In genomic region chr11:57547854-57548377, GRCh38 we compare ENCODE assay signal across 10 cellular contexts. TPM values are rescaled to one million over a fixed set of nuclear protein-coding genes. Genes with fewer than 3 reads are reported as not detected.
DNase-seq lines count a peak whose midpoint lies in the region; ATAC-seq, FAIRE-seq and TF ChIP-seq lines count a peak whose summit lies in the region.
"Had no signal": no experiment of that assay in that cellular context is flagged by ENCODE, and none has a peak within 500 bp of the region (broad histone marks: within the 10 kb centered on the region; RNA-seq: fewer than 3 reads in every experiment).

No MANE protein-coding gene starts in this region.

- intact Hi-C loops in right lobe of liver (cut with DNase I): no loop called here
- intact Hi-C loops in HepG2 (cut with micrococcal nuclease; ENCODE audit: unreplicated experiment): no loop called here
- intact Hi-C loops in activated CD8-positive, alpha-beta T cell treated with anti-CD3 and anti-CD28 coated beads for 36 hours (cut with micrococcal nuclease): no loop called here

- no peak overlapping the region for H3K9ac ChIP-seq in HepG2 (ENCODE audit: insufficient read depth, low read depth, low read length)

- in situ Hi-C loops in HepG2 (cut with HindIII; ENCODE audit: extremely low pct_ligation_motif_present, low pct_unique_long_range_greater_than_20kb): no loop called here

- H3K27ac ChIP-seq in right lobe of liver (no peak overlapping the region), HepG2 (ENCODE audit: extremely low read length, insufficient read depth, low read length) (no peak overlapping the region), foreskin keratinocyte (no peak overlapping the region)

- TF ChIP-seq EP300 in HepG2 (IDR thresholded peaks at IDR 0.05; ENCODE audit: low read depth in 2 of 2, low read length in 2 of 2): no peak
- no peak for TF ChIP-seq EP300 in HepG2 (CRISPR knock-in tag; IDR thresholded peaks at IDR 0.05; ENCODE audit: borderline replicate concordance)

- TF ChIP-seq RAD21 in HepG2 (CRISPR knock-in tag; IDR thresholded peaks at IDR 0.05): no peak

- no peaks in the 10 kb centered on the region for H3K27me3 Mint-ChIP-seq in activated CD8-positive, alpha-beta T cell treated with anti-CD3 and anti-CD28 coated beads for 36 hours

- no peak for FAIRE-seq in HepG2 (lab: Jason Lieb, UNC)

- peaks cover 25% of the 10 kb centered on the region for H3K36me3 Mint-ChIP-seq in activated CD8-positive, alpha-beta T cell treated with anti-CD3 and anti-CD28 coated beads for 36 hours (ENCODE audit: low read depth)

- POLR2A ChIA-PET in HepG2 (lab: Yijun Ruan, JAX): no interaction called here
- POLR2A ChIA-PET in activated CD8-positive, alpha-beta T cell treated with anti-CD3 and anti-CD28 coated beads for 36 hours (lab: Charles Lee): interaction anchor here (1.1 to 1.6 kb wide), 4 partner anchors 12 to 93 kb away, joined by 3 to 7 read pairs (median 5); partner anchors contain the start of gene UBE2L6

- 29% methylated on average over 4 of the region's 6 CpGs for WGBS in right lobe of liver (ENCODE audit: insufficient coverage, low coverage, low lambda C conversion rate, missing lambda C conversion rate)
- WGBS in HepG2 (ENCODE audit: low lambda C conversion rate): 57% methylated on average over 6 of the region's 6 CpGs

- no peaks in the 10 kb centered on the region for H3K79me2 ChIP-seq in HepG2 (ENCODE audit: insufficient read depth, low read length)

- no peaks in the 10 kb centered on the region for H4K20me1 ChIP-seq in HepG2 (ENCODE audit: insufficient read depth, low read length)

- CTCF ChIA-PET in HepG2 (lab: Yijun Ruan, JAX; ENCODE audit: low intra/inter-chr PET ratio, low total read pairs): interaction anchor here (1.1 to 1.4 kb wide), 2 partner anchors 94 to 98 kb away, joined by 3 to 7 read pairs; no protein-coding TSS in a partner anchor
- CTCF ChIA-PET in activated CD8-positive, alpha-beta T cell treated with anti-CD3 and anti-CD28 coated beads for 36 hours (lab: Charles Lee): interaction anchor here (0.6 to 1.5 kb wide), 11 partner anchors 12 to 253 kb away, joined by 3 to 6 read pairs (median 3); no protein-coding TSS in a partner anchor

- H3K4me3 ChIP-seq in right lobe of liver: no peak overlapping the region
- H3K4me3 ChIP-seq in HepG2 (replicated peaks in 1 of 3; ENCODE audit: insufficient read depth in 1 of 3, low read depth in 2 of 3, low read length in 3 of 3): no peak overlapping the region
- H3K4me3 ChIP-seq: cardiac muscle cell had no signal

- H3K4me1 ChIP-seq in right lobe of liver (no peaks in the 10 kb centered on the region), HepG2 (ENCODE audit: insufficient read depth, low read length) (peaks cover 40% of the 10 kb centered on the region), foreskin keratinocyte (no peaks in the 10 kb centered on the region)

- no peak overlapping the region for H3K4me3 Mint-ChIP-seq in activated CD8-positive, alpha-beta T cell treated with anti-CD3 and anti-CD28 coated beads for 36 hours

- no peaks in the 10 kb centered on the region for H3K27me3 ChIP-seq in right lobe of liver
- peaks cover 0 to 4% of the 10 kb centered on the region in 2 experiments; a peak in 2 of 5 replicates for H3K27me3 ChIP-seq in HepG2 (ENCODE audit: control insufficient read depth in 1 of 2, insufficient read depth in 2 of 2, low read length in 2 of 2)
- no peaks in the 10 kb centered on the region for H3K27me3 ChIP-seq in foreskin keratinocyte
- H3K27me3 ChIP-seq: cardiac muscle cell had no signal

- ATAC-seq in right lobe of liver (peak; percentile 16 to 59 (median 40)), HepG2 (no peak), HG03064 (IDR thresholded peaks at IDR 0.05; ENCODE audit: low read depth, unreplicated experiment) (peak; percentile 71), foreskin keratinocyte (no peak)
- peak; percentile 87 for ATAC-seq in activated CD8-positive, alpha-beta T cell treated with anti-CD3 and anti-CD28 coated beads for 36 hours

- H3K4me2 ChIP-seq in HepG2 (ENCODE audit: low read depth, low read length): no peak overlapping the region

- H2AFZ ChIP-seq in HepG2 (ENCODE audit: low read length): no peak overlapping the region

- H3K27ac Mint-ChIP-seq in activated CD8-positive, alpha-beta T cell treated with anti-CD3 and anti-CD28 coated beads for 36 hours: peak overlapping the region; percentile 80

- peaks cover 16% of the 10 kb centered on the region for H3K4me1 Mint-ChIP-seq in activated CD8-positive, alpha-beta T cell treated with anti-CD3 and anti-CD28 coated beads for 36 hours (ENCODE audit: low read depth)

- TF ChIP-seq CTCF in right lobe of liver (IDR thresholded peaks at IDR 0.05) (no peak), HepG2 (CRISPR knock-in tag; IDR thresholded peaks at IDR 0.05) (no peak), foreskin keratinocyte (conservative IDR thresholded peaks at IDR 0.05) (no peak)
- TF ChIP-seq CTCF in activated CD8-positive, alpha-beta T cell treated with anti-CD3 and anti-CD28 coated beads for 36 hours (IDR thresholded peaks at IDR 0.05): no peak

- H3K36me3 ChIP-seq in right lobe of liver (peaks cover under 1 to 39% (median 16%) of the 10 kb centered on the region in 4 donors), HepG2 (replicated peaks in 1 of 2; ENCODE audit: control insufficient read depth in 1 of 2, insufficient read depth in 2 of 2, low read length in 2 of 2) (0 out of 5 replicates have a peak, but pooled peaks cover 1 to 8% of the 10 kb centered on the region in 2 experiments)

- no peaks in the 10 kb centered on the region for H3K9me3 Mint-ChIP-seq in activated CD8-positive, alpha-beta T cell treated with anti-CD3 and anti-CD28 coated beads for 36 hours

- BruUV-seq in HepG2 (replicated peaks; lab: Mats Ljungman, UMichigan): no TSS peak

- H3K9me3 ChIP-seq in right lobe of liver (no peaks in the 10 kb centered on the region), HepG2 (ENCODE audit: low read length) (no peaks in the 10 kb centered on the region)

- no peak for DNase-seq in right lobe of liver
- no peak for DNase-seq in HepG2 (ENCODE audit: low spot score)
- DNase-seq in activated CD8-positive, alpha-beta T cell treated with anti-CD3 and anti-CD28 coated beads for 36 hours: peak; percentile 54
- DNase-seq in LoVo (ENCODE audit: low spot score): no peak
- no peak for DNase-seq in NCI-H510A treated with DMSO at 0.1 percent for 48 hours (lab: John Stamatoyannopoulos, UW)
- DNase-seq in hepatic stellate cell (ENCODE audit: low spot score): no peak
- no peak for DNase-seq in foreskin keratinocyte

- TF ChIP-seq POLR2A in right lobe of liver (IDR thresholded peaks at IDR 0.05): no peak
- TF ChIP-seq POLR2A in HepG2 (IDR thresholded peaks at IDR 0.05; ENCODE audit: insufficient read depth in 1 of 2, low read depth in 2 of 2, low read length in 2 of 2): no peak

RNA-seq across cellular contexts. Expression of gene SMTNL1, which starts 10.5 kb away (rescaled TPM):
- total RNA-seq in right lobe of liver (not detected), HepG2 (2016; rRNA removed; fragmentation: Illumina TruSeq; extraction: Trizol) (not detected in 2 replicates), foreskin keratinocyte (not detected in 2 replicates)
- not detected in 2 replicates for total RNA-seq in HepG2 (2016; cell fraction: cytosol; rRNA removed; fragmentation: Illumina TruSeq; extraction: Trizol; ENCODE audit: low read depth)
- not detected in 2 replicates for total RNA-seq in HepG2 (2016; cell fraction: insoluble cytoplasmic fraction; rRNA removed; fragmentation: Illumina TruSeq; extraction: Trizol)
- not detected in 2 replicates for total RNA-seq in HepG2 (2016; cell fraction: membrane; rRNA removed; fragmentation: Illumina TruSeq; extraction: Trizol)
- total RNA-seq in HepG2 (2016; cell fraction: nucleus; rRNA removed; fragmentation: Illumina TruSeq; extraction: Trizol): not detected in 2 replicates
- polyA plus RNA-seq in HepG2 (2011; rRNA removed) (0.04 TPM in 1 of 2 replicates, not detected in the other), foreskin keratinocyte (not detected in 2 replicates)
- not detected in 2 replicates for polyA plus RNA-seq in HepG2 (2011; cell fraction: cytosol; rRNA removed)
- polyA plus RNA-seq in HepG2 (2011; cell fraction: nucleus; rRNA removed): not detected in 2 replicates
- not detected in 2 replicates for polyA plus RNA-seq in HepG2 (2012)
- polyA plus RNA-seq in HepG2 (2016; cell fraction: cytosol; fragmentation: Illumina TruSeq; extraction: Trizol; ENCODE audit: low read depth): not detected in 2 replicates
- polyA plus RNA-seq in HepG2 (2016; cell fraction: insoluble cytoplasmic fraction; fragmentation: Illumina TruSeq; extraction: Trizol; ENCODE audit: low read depth): not detected in 2 replicates
- polyA plus RNA-seq in HepG2 (2016; cell fraction: membrane; fragmentation: Illumina TruSeq; extraction: Trizol; ENCODE audit: low read depth): not detected in 2 replicates
- not detected in 2 replicates for polyA plus RNA-seq in HepG2 (2016; cell fraction: nucleus; fragmentation: Illumina TruSeq; extraction: Trizol; ENCODE audit: insufficient read depth, low read depth)
- not detected in 2 replicates for polyA minus RNA-seq in HepG2 (2011; rRNA and poly(A)+ RNA removed; ENCODE audit: low replicate concordance)
- not detected in 2 replicates for polyA minus RNA-seq in HepG2 (2011; cell fraction: cytosol; rRNA and poly(A)+ RNA removed)
- polyA minus RNA-seq in HepG2 (2011; cell fraction: nucleus; rRNA and poly(A)+ RNA removed): not detected in 2 replicates
- total RNA-seq in activated CD8-positive, alpha-beta T cell treated with anti-CD3 and anti-CD28 coated beads for 36 hours: not detected
- total RNA-seq: cardiac muscle cell had no signal
- polyA plus RNA-seq: urinary bladder had no signal

RNA-seq across cellular contexts. Expression of gene TIMM10, which starts 17.4 kb away (rescaled TPM):
- total RNA-seq in right lobe of liver: 10 to 100 TPM; 19.6 to 48.5 (median 39.0) TPM
- total RNA-seq in HepG2 (2016; rRNA removed; fragmentation: Illumina TruSeq; extraction: Trizol): 82.2 and 103 TPM in 2 replicates
- total RNA-seq in HepG2 (2016; cell fraction: cytosol; rRNA removed; fragmentation: Illumina TruSeq; extraction: Trizol; ENCODE audit: low read depth): 40.9 and 52.7 TPM in 2 replicates
- total RNA-seq in HepG2 (2016; cell fraction: insoluble cytoplasmic fraction; rRNA removed; fragmentation: Illumina TruSeq; extraction: Trizol): 87.8 and 108 TPM in 2 replicates
- 48.0 and 65.2 TPM in 2 replicates for total RNA-seq in HepG2 (2016; cell fraction: membrane; rRNA removed; fragmentation: Illumina TruSeq; extraction: Trizol)
- total RNA-seq in HepG2 (2016; cell fraction: nucleus; rRNA removed; fragmentation: Illumina TruSeq; extraction: Trizol): 27.4 and 31.3 TPM in 2 replicates
- 56.3 and 67.8 TPM in 2 replicates for polyA plus RNA-seq in HepG2 (2011; rRNA removed)
- polyA plus RNA-seq in HepG2 (2011; cell fraction: cytosol; rRNA removed): 81.8 and 94.3 TPM in 2 replicates
- 18.2 and 20.2 TPM in 2 replicates for polyA plus RNA-seq in HepG2 (2011; cell fraction: nucleus; rRNA removed)
- 46.7 and 55.3 TPM in 2 replicates for polyA plus RNA-seq in HepG2 (2012)
- polyA plus RNA-seq in HepG2 (2016; cell fraction: cytosol; fragmentation: Illumina TruSeq; extraction: Trizol; ENCODE audit: low read depth): 53.7 and 66.6 TPM in 2 replicates
- 106 and 130 TPM in 2 replicates for polyA plus RNA-seq in HepG2 (2016; cell fraction: insoluble cytoplasmic fraction; fragmentation: Illumina TruSeq; extraction: Trizol; ENCODE audit: low read depth)
- 52.5 and 68.9 TPM in 2 replicates for polyA plus RNA-seq in HepG2 (2016; cell fraction: membrane; fragmentation: Illumina TruSeq; extraction: Trizol; ENCODE audit: low read depth)
- polyA plus RNA-seq in HepG2 (2016; cell fraction: nucleus; fragmentation: Illumina TruSeq; extraction: Trizol; ENCODE audit: insufficient read depth, low read depth): 53.7 and 58.9 TPM in 2 replicates
- polyA minus RNA-seq in HepG2 (2011; rRNA and poly(A)+ RNA removed; ENCODE audit: low replicate concordance): 28.3 and 58.4 TPM in 2 replicates
- polyA minus RNA-seq in HepG2 (2011; cell fraction: cytosol; rRNA and poly(A)+ RNA removed): 7.7 and 8.8 TPM in 2 replicates
- polyA minus RNA-seq in HepG2 (2011; cell fraction: nucleus; rRNA and poly(A)+ RNA removed): 11.8 and 13.6 TPM in 2 replicates
- total RNA-seq in activated CD8-positive, alpha-beta T cell treated with anti-CD3 and anti-CD28 coated beads for 36 hours: 10 to 100 TPM; 75.2 to 84.2 TPM
- total RNA-seq in foreskin keratinocyte: 42.2 and 88.5 TPM in 2 replicates
- 120 and 195 TPM in 2 replicates for polyA plus RNA-seq in foreskin keratinocyte

RNA-seq across cellular contexts. Expression of gene UBE2L6, which starts 19.6 kb away (rescaled TPM):
- total RNA-seq in right lobe of liver: 100 to 1,000 TPM in 1 of 6 experiments, 10 to 100 TPM in 5; 36.6 to 124 (median 58.6) TPM
- 30.3 and 37.6 TPM in 2 replicates for total RNA-seq in HepG2 (2016; rRNA removed; fragmentation: Illumina TruSeq; extraction: Trizol)
- 17.4 and 20.5 TPM in 2 replicates for total RNA-seq in HepG2 (2016; cell fraction: cytosol; rRNA removed; fragmentation: Illumina TruSeq; extraction: Trizol; ENCODE audit: low read depth)
- 27.8 and 37.8 TPM in 2 replicates for total RNA-seq in HepG2 (2016; cell fraction: insoluble cytoplasmic fraction; rRNA removed; fragmentation: Illumina TruSeq; extraction: Trizol)
- total RNA-seq in HepG2 (2016; cell fraction: membrane; rRNA removed; fragmentation: Illumina TruSeq; extraction: Trizol): 26.3 and 29.3 TPM in 2 replicates
- total RNA-seq in HepG2 (2016; cell fraction: nucleus; rRNA removed; fragmentation: Illumina TruSeq; extraction: Trizol): 9.1 and 12.2 TPM in 2 replicates
- 30.4 and 38.3 TPM in 2 replicates for polyA plus RNA-seq in HepG2 (2011; rRNA removed)
- polyA plus RNA-seq in HepG2 (2011; cell fraction: cytosol; rRNA removed): 42.3 and 44.9 TPM in 2 replicates
- 12.0 and 15.7 TPM in 2 replicates for polyA plus RNA-seq in HepG2 (2011; cell fraction: nucleus; rRNA removed)
- polyA plus RNA-seq in HepG2 (2012): 27.5 and 35.0 TPM in 2 replicates
- polyA plus RNA-seq in HepG2 (2016; cell fraction: cytosol; fragmentation: Illumina TruSeq; extraction: Trizol; ENCODE audit: low read depth): 27.4 and 32.1 TPM in 2 replicates
- polyA plus RNA-seq in HepG2 (2016; cell fraction: insoluble cytoplasmic fraction; fragmentation: Illumina TruSeq; extraction: Trizol; ENCODE audit: low read depth): 54.7 and 56.6 TPM in 2 replicates
- polyA plus RNA-seq in HepG2 (2016; cell fraction: membrane; fragmentation: Illumina TruSeq; extraction: Trizol; ENCODE audit: low read depth): 33.1 and 34.4 TPM in 2 replicates
- polyA plus RNA-seq in HepG2 (2016; cell fraction: nucleus; fragmentation: Illumina TruSeq; extraction: Trizol; ENCODE audit: insufficient read depth, low read depth): 19.0 and 19.8 TPM in 2 replicates
- polyA minus RNA-seq in HepG2 (2011; rRNA and poly(A)+ RNA removed; ENCODE audit: low replicate concordance): 2.5 and 57.1 TPM in 2 replicates
- polyA minus RNA-seq in HepG2 (2011; cell fraction: cytosol; rRNA and poly(A)+ RNA removed): 10.2 and 16.3 TPM in 2 replicates
- polyA minus RNA-seq in HepG2 (2011; cell fraction: nucleus; rRNA and poly(A)+ RNA removed): 3.5 and 6.6 TPM in 2 replicates
- 100 to 1,000 TPM; 148 to 159 TPM for total RNA-seq in activated CD8-positive, alpha-beta T cell treated with anti-CD3 and anti-CD28 coated beads for 36 hours
- total RNA-seq in foreskin keratinocyte: 96.0 and 108 TPM in 2 replicates
- 111 and 135 TPM in 2 replicates for polyA plus RNA-seq in foreskin keratinocyte

RNA-seq across cellular contexts. Expression of gene SLC43A1, which starts 32.4 kb away (rescaled TPM):
- 100 to 1,000 TPM in 3 of 6 experiments, 10 to 100 TPM in 3; 38.9 to 173 (median 106) TPM for total RNA-seq in right lobe of liver
- 40.0 and 72.3 TPM in 2 replicates for total RNA-seq in HepG2 (2016; rRNA removed; fragmentation: Illumina TruSeq; extraction: Trizol)
- 44.5 and 47.1 TPM in 2 replicates for total RNA-seq in HepG2 (2016; cell fraction: cytosol; rRNA removed; fragmentation: Illumina TruSeq; extraction: Trizol; ENCODE audit: low read depth)
- 32.3 and 72.1 TPM in 2 replicates for total RNA-seq in HepG2 (2016; cell fraction: insoluble cytoplasmic fraction; rRNA removed; fragmentation: Illumina TruSeq; extraction: Trizol)
- total RNA-seq in HepG2 (2016; cell fraction: membrane; rRNA removed; fragmentation: Illumina TruSeq; extraction: Trizol): 63.3 and 69.6 TPM in 2 replicates
- 64.1 and 81.7 TPM in 2 replicates for total RNA-seq in HepG2 (2016; cell fraction: nucleus; rRNA removed; fragmentation: Illumina TruSeq; extraction: Trizol)
- polyA plus RNA-seq in HepG2 (2011; rRNA removed): 87.6 and 124 TPM in 2 replicates
- 96.8 and 105 TPM in 2 replicates for polyA plus RNA-seq in HepG2 (2011; cell fraction: cytosol; rRNA removed)
- polyA plus RNA-seq in HepG2 (2011; cell fraction: nucleus; rRNA removed): 190 and 210 TPM in 2 replicates
- 61.9 and 91.6 TPM in 2 replicates for polyA plus RNA-seq in HepG2 (2012)
- 41.6 and 44.0 TPM in 2 replicates for polyA plus RNA-seq in HepG2 (2016; cell fraction: cytosol; fragmentation: Illumina TruSeq; extraction: Trizol; ENCODE audit: low read depth)
- 33.2 and 41.2 TPM in 2 replicates for polyA plus RNA-seq in HepG2 (2016; cell fraction: insoluble cytoplasmic fraction; fragmentation: Illumina TruSeq; extraction: Trizol; ENCODE audit: low read depth)
- 58.0 and 63.5 TPM in 2 replicates for polyA plus RNA-seq in HepG2 (2016; cell fraction: membrane; fragmentation: Illumina TruSeq; extraction: Trizol; ENCODE audit: low read depth)
- 111 TPM in 2 replicates for polyA plus RNA-seq in HepG2 (2016; cell fraction: nucleus; fragmentation: Illumina TruSeq; extraction: Trizol; ENCODE audit: insufficient read depth, low read depth)
- 1.5 and 247 TPM in 2 replicates for polyA minus RNA-seq in HepG2 (2011; rRNA and poly(A)+ RNA removed; ENCODE audit: low replicate concordance)
- 58.2 and 68.6 TPM in 2 replicates for polyA minus RNA-seq in HepG2 (2011; cell fraction: cytosol; rRNA and poly(A)+ RNA removed)
- 75.4 and 86.5 TPM in 2 replicates for polyA minus RNA-seq in HepG2 (2011; cell fraction: nucleus; rRNA and poly(A)+ RNA removed)
- total RNA-seq in activated CD8-positive, alpha-beta T cell treated with anti-CD3 and anti-CD28 coated beads for 36 hours: 10 to 100 TPM; 32.1 to 34.0 TPM
- 4.3 and 6.2 TPM in 2 replicates for total RNA-seq in foreskin keratinocyte
- 3.2 and 5.4 TPM in 2 replicates for polyA plus RNA-seq in foreskin keratinocyte

RNA-seq across cellular contexts. Expression of gene SERPING1, which starts 49.6 kb away (rescaled TPM):
- total RNA-seq in right lobe of liver (1,000 to 10,000 TPM; 1,903 to 2,571 (median 2,194) TPM), HepG2 (2016; rRNA removed; fragmentation: Illumina TruSeq; extraction: Trizol) (1.6 and 2.0 TPM in 2 replicates), foreskin keratinocyte (13.0 and 14.1 TPM in 2 replicates)
- total RNA-seq in HepG2 (2016; cell fraction: cytosol; rRNA removed; fragmentation: Illumina TruSeq; extraction: Trizol; ENCODE audit: low read depth): 0.71 TPM in 2 replicates
- 1.5 and 1.9 TPM in 2 replicates for total RNA-seq in HepG2 (2016; cell fraction: insoluble cytoplasmic fraction; rRNA removed; fragmentation: Illumina TruSeq; extraction: Trizol)
- total RNA-seq in HepG2 (2016; cell fraction: membrane; rRNA removed; fragmentation: Illumina TruSeq; extraction: Trizol): 0.87 and 1.2 TPM in 2 replicates
- 3.8 and 5.3 TPM in 2 replicates for total RNA-seq in HepG2 (2016; cell fraction: nucleus; rRNA removed; fragmentation: Illumina TruSeq; extraction: Trizol)
- polyA plus RNA-seq in HepG2 (2011; rRNA removed) (10.4 and 23.3 TPM in 2 replicates), foreskin keratinocyte (21.7 and 23.2 TPM in 2 replicates)
- 10.6 and 20.0 TPM in 2 replicates for polyA plus RNA-seq in HepG2 (2011; cell fraction: cytosol; rRNA removed)
- 13.7 and 21.4 TPM in 2 replicates for polyA plus RNA-seq in HepG2 (2011; cell fraction: nucleus; rRNA removed)
- polyA plus RNA-seq in HepG2 (2012): 10.2 and 20.7 TPM in 2 replicates
- polyA plus RNA-seq in HepG2 (2016; cell fraction: cytosol; fragmentation: Illumina TruSeq; extraction: Trizol; ENCODE audit: low read depth): 2.0 and 2.4 TPM in 2 replicates
- 5.1 and 5.2 TPM in 2 replicates for polyA plus RNA-seq in HepG2 (2016; cell fraction: insoluble cytoplasmic fraction; fragmentation: Illumina TruSeq; extraction: Trizol; ENCODE audit: low read depth)
- polyA plus RNA-seq in HepG2 (2016; cell fraction: membrane; fragmentation: Illumina TruSeq; extraction: Trizol; ENCODE audit: low read depth): 2.1 and 3.4 TPM in 2 replicates
- polyA plus RNA-seq in HepG2 (2016; cell fraction: nucleus; fragmentation: Illumina TruSeq; extraction: Trizol; ENCODE audit: insufficient read depth, low read depth): 15.9 and 17.7 TPM in 2 replicates
- 8.2 TPM in 1 of 2 replicates, not detected in the other for polyA minus RNA-seq in HepG2 (2011; rRNA and poly(A)+ RNA removed; ENCODE audit: low replicate concordance)
- 4.2 and 11.2 TPM in 2 replicates for polyA minus RNA-seq in HepG2 (2011; cell fraction: cytosol; rRNA and poly(A)+ RNA removed)
- 2.2 and 7.8 TPM in 2 replicates for polyA minus RNA-seq in HepG2 (2011; cell fraction: nucleus; rRNA and poly(A)+ RNA removed)
- not detected for total RNA-seq in activated CD8-positive, alpha-beta T cell treated with anti-CD3 and anti-CD28 coated beads for 36 hours

Comparison
In these comparisons a context has a peak if more than half of its experiments do, and no peak if none do; other contexts are left out.
1. ATAC-seq: peak in right lobe of liver (4 of 4), HG03064 (single experiment) and activated CD8-positive, alpha-beta T cell treated with anti-CD3 and anti-CD28 coated beads for 36 hours (single experiment); none in HepG2 (single experiment) and foreskin keratinocyte (single experiment).